In the genomic region with DNA sequence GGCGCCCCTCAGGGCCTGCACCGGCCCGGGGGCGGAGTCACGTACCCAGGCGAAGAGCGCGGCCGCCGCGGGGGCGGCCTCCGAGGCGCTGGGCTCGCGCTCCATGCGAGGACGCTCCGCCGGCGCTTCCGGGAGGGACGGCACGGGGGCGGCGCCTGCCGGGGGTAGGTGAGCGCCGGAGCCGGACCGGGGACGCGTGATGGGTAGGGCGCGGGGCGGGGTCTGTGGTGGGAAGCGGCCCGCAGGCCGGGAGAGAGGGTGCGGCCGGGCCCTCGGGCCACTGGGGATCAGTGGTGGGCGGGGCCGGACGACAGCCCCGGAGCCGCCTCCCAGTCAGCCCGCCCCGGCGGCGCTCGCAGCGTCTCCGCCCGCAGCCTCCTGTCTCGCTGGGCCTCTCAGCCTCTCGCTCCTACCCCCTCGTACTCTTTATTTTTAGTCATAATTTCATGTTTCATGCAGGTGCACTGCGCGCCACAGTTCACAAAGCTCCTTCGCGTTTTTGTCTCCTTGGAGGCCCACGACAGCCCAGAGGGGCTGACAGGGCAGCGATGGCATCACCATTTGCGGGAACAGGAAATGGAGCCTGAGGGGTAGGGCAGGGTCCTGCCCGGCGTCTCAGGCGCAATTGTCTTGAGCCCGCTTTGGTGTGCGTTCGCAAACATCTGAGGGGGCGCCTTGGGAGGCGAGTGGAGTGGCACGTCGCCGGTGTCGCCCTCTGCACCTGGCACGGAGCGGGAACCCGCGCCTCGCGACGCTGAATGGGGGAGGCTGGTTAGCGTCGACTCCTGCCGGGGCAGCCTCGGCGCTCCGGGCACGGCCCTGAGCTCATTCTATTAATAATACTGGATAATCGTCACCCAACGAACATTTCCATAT, we compare ENCODE assay signal across 1 cellular context.
A peak's percentile ranks its signal among the peaks of the same experiment; 100 is the strongest.
TF ChIP-seq lines count a peak whose summit lies in the region.

Gene SERGEF (minus strand): TSS at position 142 of the 876 bp plus-strand sequence. CDS start 37 bp downstream, at position 105.

TF ChIP-seq in GM12878, 131 proteins besides CTCF, POLR2A, EP300 and RAD21 (continued from another document and continues in another):
- TF ChIP-seq, protein P1, sequence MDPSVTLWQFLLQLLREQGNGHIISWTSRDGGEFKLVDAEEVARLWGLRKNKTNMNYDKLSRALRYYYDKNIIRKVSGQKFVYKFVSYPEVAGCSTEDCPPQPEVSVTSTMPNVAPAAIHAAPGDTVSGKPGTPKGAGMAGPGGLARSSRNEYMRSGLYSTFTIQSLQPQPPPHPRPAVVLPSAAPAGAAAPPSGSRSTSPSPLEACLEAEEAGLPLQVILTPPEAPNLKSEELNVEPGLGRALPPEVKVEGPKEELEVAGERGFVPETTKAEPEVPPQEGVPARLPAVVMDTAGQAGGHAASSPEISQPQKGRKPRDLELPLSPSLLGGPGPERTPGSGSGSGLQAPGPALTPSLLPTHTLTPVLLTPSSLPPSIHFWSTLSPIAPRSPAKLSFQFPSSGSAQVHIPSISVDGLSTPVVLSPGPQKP (IDR thresholded peaks at IDR 0.05; ENCODE audit: low read depth, low read length), result peak; percentile 7; the same call in 1 of the 2 replicates
- TF ChIP-seq RUNX3 (IDR thresholded peaks at IDR 0.05; ENCODE audit: low read length) (peak; percentile 50; the same call in 1 of the 2 replicates), USF1 (IDR thresholded peaks at IDR 0.05; ENCODE audit: borderline replicate concordance, extremely low read length, insufficient read depth, low read depth, low read length) (peak; percentile 24), NR2C1 (IDR thresholded peaks at IDR 0.05) (0 out of 2 replicates have a peak, but pooled peaks have one; percentile 13), DPF2 (IDR thresholded peaks at IDR 0.05) (peak; percentile 51), ATF7 (IDR thresholded peaks at IDR 0.05; ENCODE audit: low read depth) (peak; percentile 53), NR2C2 (IDR thresholded peaks at IDR 0.05; ENCODE audit: borderline replicate concordance, control insufficient read depth, insufficient read length, low read depth) (no peak), CBFB (IDR thresholded peaks at IDR 0.05; ENCODE audit: low read depth) (peak; percentile 18; the same call in 1 of the 2 replicates), LARP7 (IDR thresholded peaks at IDR 0.05) (peak; percentile 62), SREBF1 (IDR thresholded peaks at IDR 0.05; ENCODE audit: low read length) (no peak), TCF12 (IDR thresholded peaks at IDR 0.05; ENCODE audit: low read depth, low read length) (0 out of 2 replicates have a peak, but pooled peaks have one; percentile 5), CEBPZ (IDR thresholded peaks at IDR 0.05; ENCODE audit: low read depth, low read length) (no peak), SMAD5 (IDR thresholded peaks at IDR 0.05; ENCODE audit: low read depth) (peak; percentile 65), TAF1 (IDR thresholded peaks at IDR 0.05; ENCODE audit: borderline replicate concordance, low read depth, low read length) (peak; percentile 57; the same call in 1 of the 2 replicates), BACH1 (IDR thresholded peaks at IDR 0.05; ENCODE audit: borderline replicate concordance) (peak; percentile 31; the same call in 1 of the 2 replicates), RELA (IDR thresholded peaks at IDR 0.05; ENCODE audit: borderline replicate concordance, partially characterized antibody) (peak; percentile 28), NR2F1 (conservative IDR thresholded peaks at IDR 0.05) (peak; percentile 44; the same call in 1 of the 2 replicates), YY1 (IDR thresholded peaks at IDR 0.05; ENCODE audit: low read depth, low read length) (peak; percentile 40; the same call in 1 of the 2 replicates), IRF3 (IDR thresholded peaks at IDR 0.05) (0 out of 2 replicates have a peak, but pooled peaks have one; percentile 10), ASH2L (IDR thresholded peaks at IDR 0.05; ENCODE audit: borderline replicate concordance, low read depth) (0 out of 2 replicates have a peak, but pooled peaks have one; percentile 66), TCF3 (IDR thresholded peaks at IDR 0.05; ENCODE audit: borderline replicate concordance, insufficient read depth, low read depth, low read length) (0 out of 2 replicates have a peak, but pooled peaks have one; percentile 42), SIN3A (IDR thresholded peaks at IDR 0.05; ENCODE audit: low read depth, low read length) (no peak; the same call in 1 of the 2 replicates), SMC3 (IDR thresholded peaks at IDR 0.05; ENCODE audit: borderline replicate concordance, low read length) (no peak), MYC (IDR thresholded peaks at IDR 0.05; ENCODE audit: insufficient read depth, insufficient read length, insufficient replicate concordance, low read length, severe bottlenecking) (no peak), STAT1 (conservative IDR thresholded peaks at IDR 0.05) (peak; percentile 32), SP1 (IDR thresholded peaks at IDR 0.05; ENCODE audit: low read depth, low read length) (peak; percentile 69), ZBED1 (IDR thresholded peaks at IDR 0.05; ENCODE audit: borderline replicate concordance) (no peak), EGR1 (IDR thresholded peaks at IDR 0.05; ENCODE audit: borderline replicate concordance in 1 of 2, low read depth in 2 of 2, low read length in 2 of 2) (peak in 1 of 2 experiments; percentile 94; a peak in 2 of 3 replicates), JUNB (IDR thresholded peaks at IDR 0.05) (no peak), IKZF1 (conservative IDR thresholded peaks at IDR 0.05) (peak; percentile 71)
- TF ChIP-seq, protein P2, sequence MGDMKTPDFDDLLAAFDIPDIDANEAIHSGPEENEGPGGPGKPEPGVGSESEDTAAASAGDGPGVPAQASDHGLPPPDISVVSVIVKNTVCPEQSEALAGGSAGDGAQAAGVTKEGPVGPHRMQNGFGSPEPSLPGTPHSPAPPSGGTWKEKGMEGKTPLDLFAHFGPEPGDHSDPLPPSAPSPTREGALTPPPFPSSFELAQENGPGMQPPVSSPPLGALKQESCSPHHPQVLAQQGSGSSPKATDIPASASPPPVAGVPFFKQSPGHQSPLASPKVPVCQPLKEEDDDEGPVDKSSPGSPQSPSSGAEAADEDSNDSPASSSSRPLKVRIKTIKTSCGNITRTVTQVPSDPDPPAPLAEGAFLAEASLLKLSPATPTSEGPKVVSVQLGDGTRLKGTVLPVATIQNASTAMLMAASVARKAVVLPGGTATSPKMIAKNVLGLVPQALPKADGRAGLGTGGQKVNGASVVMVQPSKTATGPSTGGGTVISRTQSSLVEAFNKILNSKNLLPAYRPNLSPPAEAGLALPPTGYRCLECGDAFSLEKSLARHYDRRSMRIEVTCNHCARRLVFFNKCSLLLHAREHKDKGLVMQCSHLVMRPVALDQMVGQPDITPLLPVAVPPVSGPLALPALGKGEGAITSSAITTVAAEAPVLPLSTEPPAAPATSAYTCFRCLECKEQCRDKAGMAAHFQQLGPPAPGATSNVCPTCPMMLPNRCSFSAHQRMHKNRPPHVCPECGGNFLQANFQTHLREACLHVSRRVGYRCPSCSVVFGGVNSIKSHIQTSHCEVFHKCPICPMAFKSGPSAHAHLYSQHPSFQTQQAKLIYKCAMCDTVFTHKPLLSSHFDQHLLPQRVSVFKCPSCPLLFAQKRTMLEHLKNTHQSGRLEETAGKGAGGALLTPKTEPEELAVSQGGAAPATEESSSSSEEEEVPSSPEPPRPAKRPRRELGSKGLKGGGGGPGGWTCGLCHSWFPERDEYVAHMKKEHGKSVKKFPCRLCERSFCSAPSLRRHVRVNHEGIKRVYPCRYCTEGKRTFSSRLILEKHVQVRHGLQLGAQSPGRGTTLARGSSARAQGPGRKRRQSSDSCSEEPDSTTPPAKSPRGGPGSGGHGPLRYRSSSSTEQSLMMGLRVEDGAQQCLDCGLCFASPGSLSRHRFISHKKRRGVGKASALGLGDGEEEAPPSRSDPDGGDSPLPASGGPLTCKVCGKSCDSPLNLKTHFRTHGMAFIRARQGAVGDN (IDR thresholded peaks at IDR 0.05), result peak; percentile 48; the same call in 1 of the 2 replicates
- TF ChIP-seq, protein P3, sequence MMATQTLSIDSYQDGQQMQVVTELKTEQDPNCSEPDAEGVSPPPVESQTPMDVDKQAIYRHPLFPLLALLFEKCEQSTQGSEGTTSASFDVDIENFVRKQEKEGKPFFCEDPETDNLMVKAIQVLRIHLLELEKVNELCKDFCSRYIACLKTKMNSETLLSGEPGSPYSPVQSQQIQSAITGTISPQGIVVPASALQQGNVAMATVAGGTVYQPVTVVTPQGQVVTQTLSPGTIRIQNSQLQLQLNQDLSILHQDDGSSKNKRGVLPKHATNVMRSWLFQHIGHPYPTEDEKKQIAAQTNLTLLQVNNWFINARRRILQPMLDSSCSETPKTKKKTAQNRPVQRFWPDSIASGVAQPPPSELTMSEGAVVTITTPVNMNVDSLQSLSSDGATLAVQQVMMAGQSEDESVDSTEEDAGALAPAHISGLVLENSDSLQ (IDR thresholded peaks at IDR 0.05), result peak; percentile 49; the same call in 1 of the 2 replicates
- TF ChIP-seq, protein P4, sequence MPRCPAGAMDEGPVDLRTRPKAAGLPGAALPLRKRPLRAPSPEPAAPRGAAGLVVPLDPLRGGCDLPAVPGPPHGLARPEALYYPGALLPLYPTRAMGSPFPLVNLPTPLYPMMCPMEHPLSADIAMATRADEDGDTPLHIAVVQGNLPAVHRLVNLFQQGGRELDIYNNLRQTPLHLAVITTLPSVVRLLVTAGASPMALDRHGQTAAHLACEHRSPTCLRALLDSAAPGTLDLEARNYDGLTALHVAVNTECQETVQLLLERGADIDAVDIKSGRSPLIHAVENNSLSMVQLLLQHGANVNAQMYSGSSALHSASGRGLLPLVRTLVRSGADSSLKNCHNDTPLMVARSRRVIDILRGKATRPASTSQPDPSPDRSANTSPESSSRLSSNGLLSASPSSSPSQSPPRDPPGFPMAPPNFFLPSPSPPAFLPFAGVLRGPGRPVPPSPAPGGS (IDR thresholded peaks at IDR 0.05; ENCODE audit: borderline replicate concordance, insufficient read depth, low read depth, low read length, poor library complexity, severe bottlenecking), result peak; percentile 46
- TF ChIP-seq, protein P5, sequence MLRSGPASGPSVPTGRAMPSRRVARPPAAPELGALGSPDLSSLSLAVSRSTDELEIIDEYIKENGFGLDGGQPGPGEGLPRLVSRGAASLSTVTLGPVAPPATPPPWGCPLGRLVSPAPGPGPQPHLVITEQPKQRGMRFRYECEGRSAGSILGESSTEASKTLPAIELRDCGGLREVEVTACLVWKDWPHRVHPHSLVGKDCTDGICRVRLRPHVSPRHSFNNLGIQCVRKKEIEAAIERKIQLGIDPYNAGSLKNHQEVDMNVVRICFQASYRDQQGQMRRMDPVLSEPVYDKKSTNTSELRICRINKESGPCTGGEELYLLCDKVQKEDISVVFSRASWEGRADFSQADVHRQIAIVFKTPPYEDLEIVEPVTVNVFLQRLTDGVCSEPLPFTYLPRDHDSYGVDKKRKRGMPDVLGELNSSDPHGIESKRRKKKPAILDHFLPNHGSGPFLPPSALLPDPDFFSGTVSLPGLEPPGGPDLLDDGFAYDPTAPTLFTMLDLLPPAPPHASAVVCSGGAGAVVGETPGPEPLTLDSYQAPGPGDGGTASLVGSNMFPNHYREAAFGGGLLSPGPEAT (IDR thresholded peaks at IDR 0.05; ENCODE audit: low read depth), result peak; percentile 63; the same call in 1 of the 2 replicates
- TF ChIP-seq, protein P6, sequence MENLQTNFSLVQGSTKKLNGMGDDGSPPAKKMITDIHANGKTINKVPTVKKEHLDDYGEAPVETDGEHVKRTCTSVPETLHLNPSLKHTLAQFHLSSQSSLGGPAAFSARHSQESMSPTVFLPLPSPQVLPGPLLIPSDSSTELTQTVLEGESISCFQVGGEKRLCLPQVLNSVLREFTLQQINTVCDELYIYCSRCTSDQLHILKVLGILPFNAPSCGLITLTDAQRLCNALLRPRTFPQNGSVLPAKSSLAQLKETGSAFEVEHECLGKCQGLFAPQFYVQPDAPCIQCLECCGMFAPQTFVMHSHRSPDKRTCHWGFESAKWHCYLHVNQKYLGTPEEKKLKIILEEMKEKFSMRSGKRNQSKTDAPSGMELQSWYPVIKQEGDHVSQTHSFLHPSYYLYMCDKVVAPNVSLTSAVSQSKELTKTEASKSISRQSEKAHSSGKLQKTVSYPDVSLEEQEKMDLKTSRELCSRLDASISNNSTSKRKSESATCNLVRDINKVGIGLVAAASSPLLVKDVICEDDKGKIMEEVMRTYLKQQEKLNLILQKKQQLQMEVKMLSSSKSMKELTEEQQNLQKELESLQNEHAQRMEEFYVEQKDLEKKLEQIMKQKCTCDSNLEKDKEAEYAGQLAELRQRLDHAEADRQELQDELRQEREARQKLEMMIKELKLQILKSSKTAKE (IDR thresholded peaks at IDR 0.05; ENCODE audit: low read depth, poor library complexity, severe bottlenecking), result peak; percentile 29
- TF ChIP-seq, protein P7, sequence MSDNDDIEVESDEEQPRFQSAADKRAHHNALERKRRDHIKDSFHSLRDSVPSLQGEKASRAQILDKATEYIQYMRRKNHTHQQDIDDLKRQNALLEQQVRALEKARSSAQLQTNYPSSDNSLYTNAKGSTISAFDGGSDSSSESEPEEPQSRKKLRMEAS (IDR thresholded peaks at IDR 0.05; ENCODE audit: low read depth, low read length), result peak; percentile 71
